1 cellular context compared by ENCODE assay signal in genomic region chr6:118122161-118122560, GRCh38.
TF ChIP-seq lines count a peak whose summit lies in the region.

No MANE protein-coding gene starts in this region.

TF ChIP-seq in GM23338, 12 proteins besides CTCF, POLR2A, EP300 and RAD21 (continued from another document):
- TF ChIP-seq ZNF462 (CRISPR knock-in tag; IDR thresholded peaks at IDR 0.05) = no peak
- no peak for TF ChIP-seq ETS1 (IDR thresholded peaks at IDR 0.05)
- TF ChIP-seq EZH2phosphoT487 (IDR thresholded peaks at IDR 0.05; ENCODE audit: unreplicated experiment) = no peak
- TF ChIP-seq, protein P1, sequence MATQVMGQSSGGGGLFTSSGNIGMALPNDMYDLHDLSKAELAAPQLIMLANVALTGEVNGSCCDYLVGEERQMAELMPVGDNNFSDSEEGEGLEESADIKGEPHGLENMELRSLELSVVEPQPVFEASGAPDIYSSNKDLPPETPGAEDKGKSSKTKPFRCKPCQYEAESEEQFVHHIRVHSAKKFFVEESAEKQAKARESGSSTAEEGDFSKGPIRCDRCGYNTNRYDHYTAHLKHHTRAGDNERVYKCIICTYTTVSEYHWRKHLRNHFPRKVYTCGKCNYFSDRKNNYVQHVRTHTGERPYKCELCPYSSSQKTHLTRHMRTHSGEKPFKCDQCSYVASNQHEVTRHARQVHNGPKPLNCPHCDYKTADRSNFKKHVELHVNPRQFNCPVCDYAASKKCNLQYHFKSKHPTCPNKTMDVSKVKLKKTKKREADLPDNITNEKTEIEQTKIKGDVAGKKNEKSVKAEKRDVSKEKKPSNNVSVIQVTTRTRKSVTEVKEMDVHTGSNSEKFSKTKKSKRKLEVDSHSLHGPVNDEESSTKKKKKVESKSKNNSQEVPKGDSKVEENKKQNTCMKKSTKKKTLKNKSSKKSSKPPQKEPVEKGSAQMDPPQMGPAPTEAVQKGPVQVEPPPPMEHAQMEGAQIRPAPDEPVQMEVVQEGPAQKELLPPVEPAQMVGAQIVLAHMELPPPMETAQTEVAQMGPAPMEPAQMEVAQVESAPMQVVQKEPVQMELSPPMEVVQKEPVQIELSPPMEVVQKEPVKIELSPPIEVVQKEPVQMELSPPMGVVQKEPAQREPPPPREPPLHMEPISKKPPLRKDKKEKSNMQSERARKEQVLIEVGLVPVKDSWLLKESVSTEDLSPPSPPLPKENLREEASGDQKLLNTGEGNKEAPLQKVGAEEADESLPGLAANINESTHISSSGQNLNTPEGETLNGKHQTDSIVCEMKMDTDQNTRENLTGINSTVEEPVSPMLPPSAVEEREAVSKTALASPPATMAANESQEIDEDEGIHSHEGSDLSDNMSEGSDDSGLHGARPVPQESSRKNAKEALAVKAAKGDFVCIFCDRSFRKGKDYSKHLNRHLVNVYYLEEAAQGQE (IDR thresholded peaks at IDR 0.05; ENCODE audit: unreplicated experiment) = no peak
- no peak for TF ChIP-seq EZH2 (IDR thresholded peaks at IDR 0.05; ENCODE audit: low read depth, unreplicated experiment)
TF ChIP-seq in GM23338: peak in this region for 0.
